ENCODE assay signal across 8 cellular contexts in genomic region chr15:39919740-39920509, GRCh38. TPM values are rescaled to one million over a fixed set of nuclear protein-coding genes. Genes with fewer than 3 reads are reported as not detected.
DNase-seq lines count a peak whose midpoint lies in the region; ATAC-seq and TF ChIP-seq lines count a peak whose summit lies in the region.

Gene GPR176, minus strand, starts transcription at chr15:39920266. Its CDS starts 240 bp downstream, at chr15:39920026.

- WGBS in aorta, 2 donors, result 0% methylated on average over 65 to 84 of the region's 84 CpGs

- H3K27ac Mint-ChIP-seq in Caco-2 (ENCODE audit: unreplicated experiment) (peak within 1 kb of the TSS; percentile 80), nephron (peak within 1 kb of the TSS; percentile 81 to 96 (median 83))

- H3K79me2 ChIP-seq in PC-3 (ENCODE audit: low read length), result peaks cover 47% of the 10 kb centered on the region

- H3K27me3 ChIP-seq in Caco-2 (replicated peaks; ENCODE audit: control insufficient read depth, insufficient read depth, low read length), result no peaks in the 10 kb centered on the region
- peaks cover 13% of the 10 kb centered on the region; the same call in 1 of the 2 replicates for H3K27me3 ChIP-seq in H7 (ENCODE audit: control insufficient read depth, insufficient read depth, low read length)
- no peaks in the 10 kb centered on the region for H3K27me3 ChIP-seq in PC-3 (ENCODE audit: low read length)
- no peaks in the 10 kb centered on the region for H3K27me3 ChIP-seq in foreskin keratinocyte
- no peaks in the 10 kb centered on the region for H3K27me3 ChIP-seq in aorta (ENCODE audit: control insufficient read depth in 1 of 2, insufficient read depth in 2 of 2, low read length in 1 of 2)

- ATAC-seq in PC-3, result peak; percentile 78
- peak; percentile 49 for ATAC-seq in foreskin keratinocyte
- peak; percentile 90 for ATAC-seq in aorta (ENCODE audit: low FRiP score)

- H2AFZ ChIP-seq in PC-3 (ENCODE audit: low read length), result peak within 1 kb of the TSS; percentile 99

- peak; percentile 40 to 53 for DNase-seq in Caco-2
- DNase-seq in H7, result peak; percentile 83
- DNase-seq in PC-3, result peak; percentile 66
- peak; percentile 35 for DNase-seq in activated naive CD4-positive, alpha-beta T cell treated with anti-CD3 and anti-CD28 coated beads, Interleukin-2, amount 50 U/mL, for 16 hours
- DNase-seq in foreskin keratinocyte, result peak; percentile 40 to 60
- peak; percentile 84 to 92 for DNase-seq in aorta
- DNase-seq in NAMALWA (ENCODE audit: low spot score), result no peak

- no peak for TF ChIP-seq CTCF in Caco-2 (IDR thresholded peaks at IDR 0.05; ENCODE audit: insufficient read depth in 1 of 2, low read depth in 1 of 2, low read length in 1 of 2, severe bottlenecking in 1 of 2, unreplicated experiment in 1 of 2)
- no peak; the same call in 1 of the 2 replicates for TF ChIP-seq CTCF in PC-3 (conservative IDR thresholded peaks at IDR 0.05; ENCODE audit: low read depth, low read length)
- TF ChIP-seq CTCF in foreskin keratinocyte (conservative IDR thresholded peaks at IDR 0.05), result no peak
- no peak for TF ChIP-seq CTCF in nephron (IDR thresholded peaks at IDR 0.05; ENCODE audit: unreplicated experiment in 3 of 3)

- H3K9me3 ChIP-seq in Caco-2, result no peaks in the 10 kb centered on the region
- H3K9me3 ChIP-seq in PC-3 (ENCODE audit: low read length), result no peaks in the 10 kb centered on the region
- no peaks in the 10 kb centered on the region for H3K9me3 ChIP-seq in aorta (ENCODE audit: control insufficient read depth, low read length)

- H3K4me1 Mint-ChIP-seq in Caco-2 (ENCODE audit: low read depth, unreplicated experiment), result peaks cover 20% of the 10 kb centered on the region
- H3K4me1 Mint-ChIP-seq in nephron, result peaks cover 22% of the 10 kb centered on the region

- H3K27ac ChIP-seq in PC-3 (ENCODE audit: low read length) (peak within 1 kb of the TSS; percentile 69), foreskin keratinocyte (peak within 1 kb of the TSS; percentile 62), aorta (ENCODE audit: low read depth in 1 of 2, low read length in 2 of 2) (peak within 1 kb of the TSS; percentile 31 to 90)

- H3K27me3 Mint-ChIP-seq in Caco-2 (ENCODE audit: insufficient read depth, unreplicated experiment) (no peaks in the 10 kb centered on the region), nephron (ENCODE audit: low read depth) (peaks cover 34% of the 10 kb centered on the region)

- H3K9me3 Mint-ChIP-seq in Caco-2 (ENCODE audit: unreplicated experiment) (no peaks in the 10 kb centered on the region), nephron (peaks cover 5% of the 10 kb centered on the region)

- CTCF ChIA-PET in Caco-2 (lab: Charles Lee), result interaction anchor here (1.3 kb wide), 1 partner anchor 32 kb away, joined by 3 read pairs; no protein-coding TSS in a partner anchor
- CTCF ChIA-PET in PC-3 (lab: Charles Lee), result no interaction called here

- H3K36me3 Mint-ChIP-seq in Caco-2 (ENCODE audit: insufficient read depth, unreplicated experiment) (peaks cover 10% of the 10 kb centered on the region), nephron (ENCODE audit: low read depth) (no peaks in the 10 kb centered on the region)

- H4K20me1 ChIP-seq in PC-3 (ENCODE audit: low read length), result no peaks in the 10 kb centered on the region

- no peaks in the 10 kb centered on the region for H3F3A ChIP-seq in PC-3 (ENCODE audit: low read length, unreplicated experiment)

- H3K4me1 ChIP-seq in Caco-2, result peaks cover 18% of the 10 kb centered on the region
- peaks cover 18% of the 10 kb centered on the region for H3K4me1 ChIP-seq in PC-3 (ENCODE audit: insufficient read depth, low read length)
- peaks cover 9% of the 10 kb centered on the region for H3K4me1 ChIP-seq in foreskin keratinocyte
- no peaks in the 10 kb centered on the region for H3K4me1 ChIP-seq in aorta (ENCODE audit: control insufficient read depth in 1 of 2, insufficient read depth in 2 of 2, low read length in 2 of 2)

- H3K36me3 ChIP-seq in Caco-2 (ENCODE audit: control insufficient read depth, insufficient read depth, low read length) (no peaks in the 10 kb centered on the region), H7 (replicated peaks; ENCODE audit: control insufficient read depth, insufficient read depth, low read length) (peaks cover 1% of the 10 kb centered on the region; the same call in 1 of the 2 replicates), PC-3 (ENCODE audit: low read depth, low read length) (no peaks in the 10 kb centered on the region), aorta (ENCODE audit: control insufficient read depth in 1 of 2, insufficient read depth in 2 of 2, low read length in 1 of 2) (no peaks in the 10 kb centered on the region)

- peak within 1 kb of the TSS; percentile 88 for H3K4me3 ChIP-seq in Caco-2 (ENCODE audit: low read depth, low read length)
- peak within 1 kb of the TSS; percentile 85 for H3K4me3 ChIP-seq in H7 (ENCODE audit: insufficient read depth, low read depth, low read length)
- H3K4me3 ChIP-seq in PC-3 (ENCODE audit: low read length), result peak within 1 kb of the TSS; percentile 89
- H3K4me3 ChIP-seq in aorta (ENCODE audit: low read length in 2 of 2), result peak within 1 kb of the TSS; percentile 75 to 93

- H3K9me2 ChIP-seq in PC-3 (replicated peaks; ENCODE audit: low read length), result no peaks in the 10 kb centered on the region

- POLR2A ChIA-PET in Caco-2 (lab: Charles Lee) (interaction anchor here (0.6 to 1.1 kb wide), 2 partner anchors 14 to 177 kb away, joined by 3 to 4 read pairs; partner anchors contain the start of gene EIF2AK4), PC-3 (lab: Charles Lee; ENCODE audit: unreplicated experiment) (interaction anchor here (0.5 kb wide), 1 partner anchor 1319 kb away, joined by 3 read pairs; no protein-coding TSS in a partner anchor)

- peak within 1 kb of the TSS; percentile 87 for H3K9ac ChIP-seq in PC-3 (ENCODE audit: low read length)

- H3K4me3 Mint-ChIP-seq in Caco-2 (ENCODE audit: unreplicated experiment) (peak within 1 kb of the TSS; percentile 90), nephron (peak within 1 kb of the TSS; percentile 89 to 91 (median 90))

- BruUV-seq in Caco-2 (replicated peaks; lab: Mats Ljungman, UMichigan) (no TSS peak), PC-3 (replicated peaks; lab: Mats Ljungman, UMichigan) (no TSS peak)

- intact Hi-C loops in Caco-2 (cut with micrococcal nuclease; ENCODE audit: unreplicated experiment), result loop anchor here (2.0 to 5.0 kb wide), 2 partner anchors 33 to 253 kb away; no protein-coding TSS in a partner anchor
- intact Hi-C loops in PC-3 (cut with micrococcal nuclease), result loop anchor here (1.0 kb wide), 1 partner anchor 14 kb away; the partner anchor contains the start of gene EIF2AK4
- intact Hi-C loops in aorta (cut with DNase I), result loop anchor here (5.0 kb wide), 1 partner anchor 133 kb away; no protein-coding TSS in a partner anchor

- peak within 1 kb of the TSS; percentile 96 for H3K4me2 ChIP-seq in PC-3 (ENCODE audit: low read length)

RNA-seq across cellular contexts. Expression of gene GPR176, which starts in this region (rescaled TPM):
- total RNA-seq in Caco-2 (2022), result 9.8 and 14.4 TPM in 2 replicates
- total RNA-seq in H7 (2014; rRNA removed; shearing (Covaris generic)), result 30.1 and 43.6 TPM in 2 replicates
- 27.8 and 29.0 TPM in 2 replicates for total RNA-seq in PC-3 (2014; rRNA removed)
- 46.2 and 49.1 TPM in 2 replicates for total RNA-seq in foreskin keratinocyte
- 18.3 and 23.0 TPM in 2 replicates for polyA plus RNA-seq in foreskin keratinocyte
- 10 to 100 TPM; 27.2 to 73.6 TPM for total RNA-seq in aorta
- 10 to 100 TPM; 18.2 to 34.9 TPM for polyA plus RNA-seq in aorta
